ENCODE assay signal across 16 cellular contexts in the genomic region with DNA sequence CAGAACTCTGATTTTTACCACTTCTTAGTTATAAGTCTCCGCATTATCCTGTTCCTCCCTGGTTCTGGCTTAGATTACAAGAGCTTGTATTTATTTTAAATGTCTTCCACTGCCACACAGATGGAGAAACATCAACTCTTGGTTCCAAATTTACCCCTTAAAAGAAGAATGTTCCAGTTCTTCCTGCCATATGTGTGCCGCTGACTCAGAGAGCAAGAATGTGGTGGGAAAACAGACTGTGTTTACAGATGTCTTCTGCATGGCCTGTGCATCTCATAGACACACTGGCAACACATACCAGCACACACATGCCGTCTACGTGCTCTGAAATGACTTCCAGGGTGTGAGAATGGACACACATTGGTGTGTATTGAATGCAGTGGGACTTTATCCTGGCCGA.
DNase-seq lines count a peak whose midpoint lies in the region; ATAC-seq, FAIRE-seq and TF ChIP-seq lines count a peak whose summit lies in the region.
"Had no signal": no experiment of that assay in that cellular context is flagged by ENCODE, and none has a peak within 500 bp of the region (broad histone marks: within the 10 kb centered on the region; RNA-seq: fewer than 3 reads in every experiment).

No MANE protein-coding gene starts in this region.

- CTCF ChIA-PET in AG04450 (lab: Charles Lee): interaction anchor here (0.8 to 2.0 kb wide), 4 partner anchors 52 to 554 kb away, joined by 3 to 7 read pairs (median 4); no protein-coding TSS in a partner anchor

- H3K9me3 ChIP-seq in AG04450 (ENCODE audit: control insufficient read depth, insufficient read depth, low read length): no peaks in the 10 kb centered on the region
- H3K9me3 ChIP-seq: BE2C, colonic mucosa, left lung, neutrophil had no signal

- in situ Hi-C loops in brain microvascular endothelial cell (cut with HindIII; ENCODE audit: low pct_ligation_motif_present, low sequenced_read_pairs): loop anchor here (25.0 kb wide), 1 partner anchor 550 kb away; no protein-coding TSS in a partner anchor

- H3K27me3 ChIP-seq in AG04450 (ENCODE audit: control insufficient read depth, insufficient read depth, low read length) (no peaks in the 10 kb centered on the region), brain microvascular endothelial cell (replicated peaks) (no peaks in the 10 kb centered on the region)
- H3K27me3 ChIP-seq: BE2C, colonic mucosa, left lung, neutrophil had no signal

- intact Hi-C loops in Right ventricle myocardium superior (cut with DNase I): no loop called here
- intact Hi-C loops in left ventricle myocardium superior (cut with micrococcal nuclease): no loop called here

- DNase-seq in AG04450 (ENCODE audit: low read depth, low spot score) (peak; percentile 76), HS-5 (ENCODE audit: low read depth) (peak; percentile 53), brain microvascular endothelial cell (peak; percentile 86), islet precursor cell (peak; percentile 75), Right ventricle myocardium superior (no peak), left ventricle myocardium superior (no peak), D721Med (ENCODE audit: insufficient read length, low spot score) (no peak)
- DNase-seq: BE2C; colonic mucosa; GDM1; glutamatergic neuron; left lung; NCI-H2081; stimulated activated CD4-positive, alpha-beta T cell treated with anti-CD3 and anti-CD28 coated beads, Interleukin-15, amount 100 ng/mL, for 24 hours had no signal

- no peak overlapping the region for H3K4me3 ChIP-seq in AG04450 (ENCODE audit: low read depth, low read length)
- H3K4me3 ChIP-seq in brain microvascular endothelial cell (ENCODE audit: low read depth, low read length): no peak overlapping the region
- H3K4me3 ChIP-seq: colonic mucosa, left lung had no signal

- H3K27ac ChIP-seq in AG04450 (ENCODE audit: low read depth, low read length) (no peak overlapping the region), brain microvascular endothelial cell (peak overlapping the region; percentile 35)
- H3K27ac ChIP-seq: colonic mucosa, left lung, neutrophil had no signal

- no peak for FAIRE-seq in D721Med (lab: Jason Lieb, UNC)

- no peak for TF ChIP-seq CTCF in AG04450 (IDR thresholded peaks at IDR 0.05; ENCODE audit: low read depth, low read length)
- TF ChIP-seq CTCF in brain microvascular endothelial cell (IDR thresholded peaks at IDR 0.05; ENCODE audit: low read depth, low read length, missing control alignments): no peak
- no peak for TF ChIP-seq CTCF in D721Med (IDR thresholded peaks at IDR 0.05; ENCODE audit: insufficient read depth, missing control alignments)

- POLR2A ChIA-PET in AG04450 (lab: Yijun Ruan, JAX): interaction anchor here (1.3 kb wide), 1 partner anchor 112 kb away, joined by 6 read pairs; no protein-coding TSS in a partner anchor

- ATAC-seq in Right ventricle myocardium superior (ENCODE audit: poor library complexity) (no peak), HG03520 (IDR thresholded peaks at IDR 0.05; ENCODE audit: unreplicated experiment) (no peak), left ventricle myocardium superior (no peak)
- ATAC-seq: left lung had no signal

- no peaks in the 10 kb centered on the region for H3K36me3 ChIP-seq in brain microvascular endothelial cell (replicated peaks)
- H3K36me3 ChIP-seq: BE2C, colonic mucosa, left lung, neutrophil had no signal

Comparison
In these comparisons a context has a peak if more than half of its experiments do, and no peak if none do; other contexts are left out.
1. DNase-seq: peak in AG04450 (single experiment), HS-5 (single experiment), brain microvascular endothelial cell (single experiment) and islet precursor cell (single experiment); none in Right ventricle myocardium superior (single experiment), left ventricle myocardium superior (single experiment) and D721Med (single experiment).